Comparison of ENCODE assay signal across 15 cellular contexts in the genomic region with DNA sequence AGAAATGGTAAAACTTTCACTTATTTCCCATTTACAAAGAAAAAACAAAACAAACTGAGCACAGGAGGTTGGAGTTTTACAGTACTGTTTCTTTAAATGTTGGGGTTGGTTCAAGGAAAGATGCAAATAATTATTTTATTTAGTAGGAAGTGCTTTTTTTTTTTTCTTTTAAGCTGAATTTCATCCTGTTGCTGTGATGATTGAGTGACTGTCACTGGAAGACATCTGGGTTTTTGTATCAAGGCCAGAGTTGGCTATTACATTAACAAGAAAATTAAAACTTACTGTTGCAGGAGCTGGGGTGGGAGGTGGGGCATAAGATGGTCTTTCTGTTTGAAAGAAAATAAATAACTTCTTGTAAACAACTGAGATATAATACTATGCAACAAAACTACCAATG. TPM values are rescaled to one million over a fixed set of nuclear protein-coding genes. Genes with fewer than 3 reads are reported as not detected.
DNase-seq lines count a peak whose midpoint lies in the region; ATAC-seq and TF ChIP-seq lines count a peak whose summit lies in the region.
"Had no signal": no experiment of that assay in that cellular context is flagged by ENCODE, and none has a peak within 500 bp of the region (broad histone marks: within the 10 kb centered on the region; RNA-seq: fewer than 3 reads in every experiment).

No MANE protein-coding gene starts in this region.

- POLR2A ChIA-PET in CD8-positive, alpha-beta T cell (lab: Charles Lee) = interaction anchor here (1.0 to 2.5 kb wide), 3 partner anchors 18 to 94 kb away, joined by 3 to 7 read pairs (median 5); no protein-coding TSS in a partner anchor
- POLR2A ChIA-PET in GM10248 (lab: Yijun Ruan, JAX) = no interaction called here

- no peak for TF ChIP-seq CTCF in CD8-positive, alpha-beta T cell (IDR thresholded peaks at IDR 0.05)
- TF ChIP-seq CTCF in nephron progenitor cell (IDR thresholded peaks at IDR 0.05) (no peak), GM10248 (IDR thresholded peaks at IDR 0.05; ENCODE audit: control extremely low read depth, extremely low read depth, low read depth, missing control alignments) (no peak)

- peak overlapping the region; percentile 55 for H3K4me3 Mint-ChIP-seq in CD8-positive, alpha-beta T cell
- H3K4me3 Mint-ChIP-seq in IgD-negative memory B cell (peak overlapping the region; percentile 48 to 85 (median 76)), nephron progenitor cell (peak overlapping the region; percentile 92)
- peak overlapping the region; percentile 15 for H3K4me3 Mint-ChIP-seq in activated naive CD8-positive, alpha-beta T cell treated with anti-CD3 and anti-CD28 coated beads, Interleukin-2, amount 50 U/mL, for 24 hours

- no peak for ATAC-seq in CD8-positive, alpha-beta T cell
- ATAC-seq in activated naive CD8-positive, alpha-beta T cell treated with anti-CD3 and anti-CD28 coated beads, Interleukin-2, amount 50 U/mL, for 24 hours = no peak
- no peak for ATAC-seq in HG03520 (IDR thresholded peaks at IDR 0.05; ENCODE audit: unreplicated experiment)
- ATAC-seq: gastroesophageal sphincter, mucosa of descending colon had no signal

- H3K27ac Mint-ChIP-seq in CD8-positive, alpha-beta T cell = peak overlapping the region; percentile 52
- H3K27ac Mint-ChIP-seq in IgD-negative memory B cell = peak overlapping the region; percentile 75 to 93 (median 76)
- H3K27ac Mint-ChIP-seq in activated naive CD8-positive, alpha-beta T cell treated with anti-CD3 and anti-CD28 coated beads, Interleukin-2, amount 50 U/mL, for 24 hours = peak overlapping the region; percentile 68
- H3K27ac Mint-ChIP-seq in nephron progenitor cell = peak overlapping the region; percentile 80

- no peaks in the 10 kb centered on the region for H3K9me3 Mint-ChIP-seq in CD8-positive, alpha-beta T cell
- H3K9me3 Mint-ChIP-seq in IgD-negative memory B cell (no peaks in the 10 kb centered on the region), nephron progenitor cell (no peaks in the 10 kb centered on the region)
- H3K9me3 Mint-ChIP-seq in activated naive CD8-positive, alpha-beta T cell treated with anti-CD3 and anti-CD28 coated beads, Interleukin-2, amount 50 U/mL, for 24 hours = no peaks in the 10 kb centered on the region

- peaks cover 53% of the 10 kb centered on the region for H3K36me3 Mint-ChIP-seq in CD8-positive, alpha-beta T cell
- no peaks in the 10 kb centered on the region for H3K36me3 Mint-ChIP-seq in IgD-negative memory B cell
- H3K36me3 Mint-ChIP-seq in activated naive CD8-positive, alpha-beta T cell treated with anti-CD3 and anti-CD28 coated beads, Interleukin-2, amount 50 U/mL, for 24 hours (ENCODE audit: low read depth) = peaks cover 44% of the 10 kb centered on the region
- H3K36me3 Mint-ChIP-seq in nephron progenitor cell (ENCODE audit: low read depth) = peaks cover 41% of the 10 kb centered on the region

- no peaks in the 10 kb centered on the region for H3K9me3 ChIP-seq in CD8-positive, alpha-beta T cell (ENCODE audit: low read length)
- H3K9me3 ChIP-seq: gastroesophageal sphincter, mucosa of descending colon had no signal

- peaks cover 40% of the 10 kb centered on the region for H3K4me1 ChIP-seq in CD8-positive, alpha-beta T cell (ENCODE audit: insufficient read depth, low read length)

- no peaks in the 10 kb centered on the region for H3K27me3 Mint-ChIP-seq in CD8-positive, alpha-beta T cell (ENCODE audit: low read depth)
- H3K27me3 Mint-ChIP-seq in IgD-negative memory B cell (no peaks in the 10 kb centered on the region), nephron progenitor cell (ENCODE audit: low read depth, poor library complexity) (no peaks in the 10 kb centered on the region)
- H3K27me3 Mint-ChIP-seq in activated naive CD8-positive, alpha-beta T cell treated with anti-CD3 and anti-CD28 coated beads, Interleukin-2, amount 50 U/mL, for 24 hours = no peaks in the 10 kb centered on the region

- DNase-seq in CD8-positive, alpha-beta T cell = no peak
- DNase-seq in activated naive CD8-positive, alpha-beta T cell treated with anti-CD3 and anti-CD28 coated beads, Interleukin-2, amount 50 U/mL, for 24 hours = no peak
- DNase-seq in nephron progenitor cell (no peak), GM10248 (ENCODE audit: extremely low spot score) (no peak), medulla oblongata (ENCODE audit: extremely low spot score) (no peak)
- DNase-seq: mucosa of descending colon; NCI-H1048; NCI-H2171 treated with DMSO at 0.1 percent for 48 hours; retina; stimulated activated CD4-positive, alpha-beta T cell treated with anti-CD3 and anti-CD28 coated beads, Interleukin-4, amount 100 ng/mL, for 24 hours; stimulated activated naive CD4-positive, alpha-beta T cell treated with Interleukin-2 at 50 U/mL for 16 hours had no signal

- H3K4me1 Mint-ChIP-seq in CD8-positive, alpha-beta T cell (ENCODE audit: low read depth) = peaks cover 59% of the 10 kb centered on the region
- peaks cover 21 to 36% (median 31%) of the 10 kb centered on the region in 3 donors for H3K4me1 Mint-ChIP-seq in IgD-negative memory B cell
- peaks cover 65% of the 10 kb centered on the region for H3K4me1 Mint-ChIP-seq in activated naive CD8-positive, alpha-beta T cell treated with anti-CD3 and anti-CD28 coated beads, Interleukin-2, amount 50 U/mL, for 24 hours
- peaks cover 65% of the 10 kb centered on the region for H3K4me1 Mint-ChIP-seq in nephron progenitor cell

- CTCF ChIA-PET in CD8-positive, alpha-beta T cell (lab: Charles Lee) = interaction anchor here (1.1 to 2.4 kb wide), 2 partner anchors 20 to 29 kb away, joined by 3 to 10 read pairs; no protein-coding TSS in a partner anchor
- CTCF ChIA-PET in GM10248 (lab: Yijun Ruan, JAX) = interaction anchor here (1.5 to 4.5 kb wide), 6 partner anchors 11 to 1018 kb away, joined by 3 to 27 read pairs (median 14); no protein-coding TSS in a partner anchor

- no peak overlapping the region for H3K4me3 ChIP-seq in CD8-positive, alpha-beta T cell (ENCODE audit: low read depth, low read length)
- H3K4me3 ChIP-seq: gastroesophageal sphincter, mucosa of descending colon had no signal

- no peak overlapping the region for H3K27ac ChIP-seq in CD8-positive, alpha-beta T cell (ENCODE audit: low read depth, low read length)
- H3K27ac ChIP-seq: gastroesophageal sphincter had no signal

- peaks cover 37% of the 10 kb centered on the region for H3K36me3 ChIP-seq in CD8-positive, alpha-beta T cell (ENCODE audit: insufficient read depth, low read length)

- intact Hi-C loops in CD8-positive, alpha-beta T cell (cut with DNase I, micrococcal nuclease) = loop anchor here in 1 of 2 experiments (10.0 kb wide), 1 partner anchor 1020 kb away; no protein-coding TSS in a partner anchor

- H3K27me3 ChIP-seq in CD8-positive, alpha-beta T cell (ENCODE audit: insufficient read depth, low read length) = no peaks in the 10 kb centered on the region
- H3K27me3 ChIP-seq: gastroesophageal sphincter had no signal

RNA-seq across cellular contexts. Expression of a gene that starts 2.3 kb away (rescaled TPM):
- total RNA-seq in CD8-positive, alpha-beta T cell = 10 to 100 TPM; 64.8 to 74.9 TPM
- 221 TPM for polyA plus RNA-seq in IgD-negative memory B cell

RNA-seq across cellular contexts. Expression of a gene that starts 19.7 kb away (rescaled TPM):
- not detected for total RNA-seq in CD8-positive, alpha-beta T cell
- polyA plus RNA-seq in IgD-negative memory B cell = not detected
- total RNA-seq: HT1080 had no signal

RNA-seq across cellular contexts. Expression of a gene that starts 58.3 kb away (rescaled TPM):
- not detected for total RNA-seq in CD8-positive, alpha-beta T cell
- not detected for polyA plus RNA-seq in IgD-negative memory B cell
- total RNA-seq: HT1080 had no signal

Comparison
In these comparisons a context has a peak if more than half of its experiments do, and no peak if none do; other contexts are left out.
1. H3K4me3 Mint-ChIP-seq: peak in every context shown above with its lines; median percentile 92 in nephron progenitor cell; 76 in IgD-negative memory B cell; 55 in CD8-positive, alpha-beta T cell; 15 in activated naive CD8-positive, alpha-beta T cell treated with anti-CD3 and anti-CD28 coated beads, Interleukin-2, amount 50 U/mL, for 24 hours.